ENCODE assay signal across 1 cellular context in genomic region chr9:95511232-95511951, GRCh38.
TF ChIP-seq lines count a peak whose summit lies in the region.

No MANE protein-coding gene starts in this region.

TF ChIP-seq in HepG2, 621 proteins besides CTCF, POLR2A, EP300 and RAD21 (continued from another document):
- no peak for TF ChIP-seq RBM39 (IDR thresholded peaks at IDR 0.05; ENCODE audit: low read depth, low read length, poor library complexity, severe bottlenecking)
- no peak for TF ChIP-seq PAWR (CRISPR knock-in tag; IDR thresholded peaks at IDR 0.05; ENCODE audit: borderline replicate concordance)
- TF ChIP-seq, protein P1, sequence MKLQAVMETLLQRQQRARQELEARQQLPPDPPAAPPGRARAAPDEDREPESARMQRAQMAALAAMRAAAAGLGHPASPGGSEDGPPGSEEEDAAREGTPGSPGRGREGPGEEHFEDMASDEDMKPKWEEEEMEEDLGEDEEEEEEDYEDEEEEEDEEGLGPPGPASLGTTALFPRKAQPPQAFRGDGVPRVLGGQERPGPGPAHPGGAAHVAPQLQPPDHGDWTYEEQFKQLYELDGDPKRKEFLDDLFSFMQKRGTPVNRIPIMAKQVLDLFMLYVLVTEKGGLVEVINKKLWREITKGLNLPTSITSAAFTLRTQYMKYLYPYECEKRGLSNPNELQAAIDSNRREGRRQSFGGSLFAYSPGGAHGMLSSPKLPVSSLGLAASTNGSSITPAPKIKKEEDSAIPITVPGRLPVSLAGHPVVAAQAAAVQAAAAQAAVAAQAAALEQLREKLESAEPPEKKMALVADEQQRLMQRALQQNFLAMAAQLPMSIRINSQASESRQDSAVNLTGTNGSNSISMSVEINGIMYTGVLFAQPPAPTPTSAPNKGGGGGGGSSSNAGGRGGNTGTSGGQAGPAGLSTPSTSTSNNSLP (IDR thresholded peaks at IDR 0.05; ENCODE audit: low read depth, low read length) = no peak
- no peak for TF ChIP-seq ZNF326 (CRISPR knock-in tag; IDR thresholded peaks at IDR 0.05; ENCODE audit: borderline replicate concordance)
